Comparison of ENCODE assay signal across 8 cellular contexts in genomic region chr10:132360766-132361447, GRCh38. TPM values are rescaled to one million over a fixed set of nuclear protein-coding genes. Genes with fewer than 3 reads are reported as not detected.
DNase-seq lines count a peak whose midpoint lies in the region; ATAC-seq, FAIRE-seq and TF ChIP-seq lines count a peak whose summit lies in the region.

No MANE protein-coding gene starts in this region.

- intact Hi-C loops in endothelial cell of umbilical vein (cut with micrococcal nuclease) (no loop called here), pancreas (cut with DNase I) (no loop called here)

- H3K27me3 ChIP-seq in SU-DHL-6 (ENCODE audit: low read length) (no peaks in the 10 kb centered on the region), endothelial cell of umbilical vein (ENCODE audit: control insufficient read depth in 2 of 2, insufficient read depth in 2 of 2, low read length in 2 of 2) (no peaks in the 10 kb centered on the region), pancreas (no peaks in the 10 kb centered on the region)

- TF ChIP-seq POLR2A in endothelial cell of umbilical vein (IDR thresholded peaks at IDR 0.05; ENCODE audit: low read depth, low read length), result no peak

- H3K4me1 ChIP-seq in endothelial cell of umbilical vein (ENCODE audit: control insufficient read depth, extremely low read depth, insufficient read depth, low read length) (no peaks in the 10 kb centered on the region), pancreas (no peaks in the 10 kb centered on the region)

- CTCF ChIA-PET in endothelial cell of umbilical vein (lab: Charles Lee), result interaction anchor here (0.6 to 1.7 kb wide), 8 partner anchors 9 to 100 kb away, joined by 3 to 7 read pairs (median 4); partner anchors contain the start of gene STK32C

- H3K27ac ChIP-seq in SU-DHL-6 (ENCODE audit: low read depth, low read length), result no peak overlapping the region
- H3K27ac ChIP-seq in endothelial cell of umbilical vein (ENCODE audit: insufficient read depth, low read depth, low read length), result no peak overlapping the region
- H3K27ac ChIP-seq in pancreas, result no peak overlapping the region

- TF ChIP-seq CTCF in GM12874 (IDR thresholded peaks at IDR 0.05; ENCODE audit: insufficient read depth, low read depth, low read length), result peak; percentile 72
- peak; percentile 22 for TF ChIP-seq CTCF in SU-DHL-6 (IDR thresholded peaks at IDR 0.05; ENCODE audit: insufficient read depth, low read length, poor library complexity, severe bottlenecking)
- TF ChIP-seq CTCF in endothelial cell of umbilical vein (IDR thresholded peaks at IDR 0.05; ENCODE audit: extremely low read depth in 1 of 2, insufficient read depth in 1 of 2, low read depth in 1 of 2, low read length in 2 of 2), result peak; percentile 56 to 68
- TF ChIP-seq CTCF in pancreas (IDR thresholded peaks at IDR 0.05), result peak; percentile 25 to 58 (median 38)

- POLR2A ChIA-PET in endothelial cell of umbilical vein (lab: Charles Lee), result no interaction called here

- 67 to 68% methylated on average over 22 of the region's 22 CpGs for WGBS in pancreas, 2 donors

- no TSS peak for BruUV-seq in endothelial cell of umbilical vein (replicated peaks; lab: Mats Ljungman, UMichigan)

- no peak overlapping the region for H3K4me3 ChIP-seq in SU-DHL-6 (ENCODE audit: insufficient read depth, low read length, poor library complexity, severe bottlenecking)
- no peak overlapping the region for H3K4me3 ChIP-seq in endothelial cell of umbilical vein (replicated peaks in 1 of 3; ENCODE audit: insufficient read depth in 1 of 3, low read depth in 1 of 3, low read length in 3 of 3)
- no peak overlapping the region for H3K4me3 ChIP-seq in pancreas

- DNase-seq in endothelial cell of umbilical vein (ENCODE audit: low read depth, low spot score) (no peak), pancreas (peak in 3 of 6 donors; percentile 30 to 83 (median 76))
- DNase-seq in NK-92 treated with Interleukin-12 subunit alpha and Interleukin-12 subunit beta, amount 100 ng/mL, for 24 hours (lab: John Stamatoyannopoulos, UW), result no peak

- FAIRE-seq in endothelial cell of umbilical vein (lab: Jason Lieb, UNC) (peak; percentile 62), pancreas (lab: Jason Lieb, UNC) (no peak)

- no peaks in the 10 kb centered on the region for H3K9me2 ChIP-seq in SU-DHL-6 (replicated peaks; ENCODE audit: insufficient read depth, low read length)

- no peaks in the 10 kb centered on the region for H3K36me3 ChIP-seq in SU-DHL-6 (ENCODE audit: low read length)
- H3K36me3 ChIP-seq in endothelial cell of umbilical vein (ENCODE audit: control insufficient read depth in 2 of 2, extremely low read depth in 1 of 2, insufficient read depth in 2 of 2, low read length in 2 of 2), result peaks cover 0 to under 1% of the 10 kb centered on the region in 2 experiments
- peaks cover 0 to 6% (median 0%) of the 10 kb centered on the region in 3 donors for H3K36me3 ChIP-seq in pancreas

- no peaks in the 10 kb centered on the region for H3K9me1 ChIP-seq in endothelial cell of umbilical vein (replicated peaks; ENCODE audit: control insufficient read depth, extremely low read depth, insufficient read depth, low read length)

- H4K20me1 ChIP-seq in SU-DHL-6 (ENCODE audit: low read depth, low read length), result no peaks in the 10 kb centered on the region; the same call in 1 of the 2 replicates
- H4K20me1 ChIP-seq in endothelial cell of umbilical vein (replicated peaks; ENCODE audit: control insufficient read depth, extremely low read depth, insufficient read depth, low read length), result no peaks in the 10 kb centered on the region

- ATAC-seq in pancreas, result peak in 3 of 4 donors; percentile 48 to 79 (median 74)
- no peak for ATAC-seq in GM19035 (IDR thresholded peaks at IDR 0.05; ENCODE audit: unreplicated experiment)
- ATAC-seq in HG03108 (IDR thresholded peaks at IDR 0.05; ENCODE audit: unreplicated experiment), result no peak
- no peak for ATAC-seq in GM18511 (IDR thresholded peaks at IDR 0.05; ENCODE audit: unreplicated experiment)

- H3K79me2 ChIP-seq in SU-DHL-6 (ENCODE audit: insufficient read depth, low read length), result no peaks in the 10 kb centered on the region
- no peaks in the 10 kb centered on the region for H3K79me2 ChIP-seq in endothelial cell of umbilical vein (ENCODE audit: control insufficient read depth, insufficient read depth, low read length)

- H3F3A ChIP-seq in SU-DHL-6 (ENCODE audit: insufficient read depth), result no peaks in the 10 kb centered on the region

- H3K9me3 ChIP-seq in SU-DHL-6 (ENCODE audit: insufficient read depth, low read length), result no peaks in the 10 kb centered on the region
- no peaks in the 10 kb centered on the region for H3K9me3 ChIP-seq in endothelial cell of umbilical vein (replicated peaks; ENCODE audit: control insufficient read depth, insufficient read depth, low read length)
- no peaks in the 10 kb centered on the region for H3K9me3 ChIP-seq in pancreas

- H3K4me2 ChIP-seq in SU-DHL-6 (ENCODE audit: low read depth, low read length, poor library complexity, severe bottlenecking) (no peak overlapping the region), endothelial cell of umbilical vein (ENCODE audit: insufficient read depth, low read length) (no peak overlapping the region)

- dilution Hi-C loops in endothelial cell of umbilical vein (cut with MboI; ENCODE audit: extremely low pct_ligation_motif_present, low sequenced_read_pairs), result no loop called here

- H2AFZ ChIP-seq in SU-DHL-6 (ENCODE audit: low read depth, low read length, severe bottlenecking) (no peak overlapping the region), endothelial cell of umbilical vein (ENCODE audit: low read depth, low read length) (no peak overlapping the region)

- no peak overlapping the region for H3K9ac ChIP-seq in SU-DHL-6 (ENCODE audit: low read length)
- H3K9ac ChIP-seq in endothelial cell of umbilical vein (replicated peaks; ENCODE audit: extremely low read depth, insufficient read depth, low read length), result no peak overlapping the region

TF ChIP-seq in endothelial cell of umbilical vein, 7 proteins besides CTCF, POLR2A, EP300 and RAD21:
- TF ChIP-seq MAX (IDR thresholded peaks at IDR 0.05; ENCODE audit: insufficient read depth, insufficient read length), result no peak
- no peak for TF ChIP-seq MYC (IDR thresholded peaks at IDR 0.05; ENCODE audit: low read depth, low read length)
- TF ChIP-seq EZH2 (IDR thresholded peaks at IDR 0.05; ENCODE audit: borderline replicate concordance, low read depth, low read length, severe bottlenecking), result no peak
- TF ChIP-seq GATA2 (IDR thresholded peaks at IDR 0.05; ENCODE audit: insufficient read depth, insufficient read length, low read depth, low read length), result no peak
- TF ChIP-seq POLR2AphosphoS5 (IDR thresholded peaks at IDR 0.05; ENCODE audit: insufficient read depth, low read depth, low read length), result no peak
- TF ChIP-seq JUN (IDR thresholded peaks at IDR 0.05; ENCODE audit: borderline replicate concordance, insufficient read depth, insufficient read length, low read depth), result no peak
- TF ChIP-seq FOS (IDR thresholded peaks at IDR 0.05; ENCODE audit: borderline replicate concordance, insufficient read depth, low read length), result no peak

RNA-seq across cellular contexts. Expression of gene LRRC27, which starts 28.9 kb away (rescaled TPM):
- 7.8 and 13.6 TPM in 2 replicates for total RNA-seq in endothelial cell of umbilical vein
- 7.6 and 8.3 TPM in 2 replicates for polyA plus RNA-seq in endothelial cell of umbilical vein
- polyA plus RNA-seq in endothelial cell of umbilical vein (2011; cell fraction: cytosol; rRNA removed), result 5.3 and 5.8 TPM in 2 replicates
- 34.1 and 43.3 TPM in 2 replicates for polyA plus RNA-seq in endothelial cell of umbilical vein (2011; cell fraction: nucleus; rRNA removed)
- 8.0 and 8.5 TPM in 2 replicates for polyA plus RNA-seq in endothelial cell of umbilical vein (2012)
- 6.5 and 7.2 TPM in 2 replicates for polyA minus RNA-seq in endothelial cell of umbilical vein
- 3.3 TPM for polyA minus RNA-seq in endothelial cell of umbilical vein (2011; cell fraction: cytosol; rRNA and poly(A)+ RNA removed)
- 6.8 and 8.8 TPM in 2 replicates for polyA minus RNA-seq in endothelial cell of umbilical vein (2011; cell fraction: nucleus; rRNA and poly(A)+ RNA removed)
- total RNA-seq in pancreas, result 1 to 10 TPM; 2.5 to 6.5 (median 4.1) TPM
- polyA plus RNA-seq in pancreas, result 10 to 100 TPM in 1 of 2 donors, 1 to 10 TPM in 1; 5.8 to 11.1 TPM

RNA-seq across cellular contexts. Expression of gene PWWP2B, which starts 36.1 kb away (rescaled TPM):
- total RNA-seq in endothelial cell of umbilical vein (10.5 and 11.8 TPM in 2 replicates), pancreas (10 to 100 TPM; 17.8 to 44.1 (median 25.9) TPM)
- polyA plus RNA-seq in endothelial cell of umbilical vein (4.6 and 5.5 TPM in 2 replicates), pancreas (10 to 100 TPM; 23.5 to 25.2 TPM)
- polyA plus RNA-seq in endothelial cell of umbilical vein (2011; cell fraction: cytosol; rRNA removed), result 2.2 and 3.1 TPM in 2 replicates
- 2.7 and 3.2 TPM in 2 replicates for polyA plus RNA-seq in endothelial cell of umbilical vein (2011; cell fraction: nucleus; rRNA removed)
- polyA plus RNA-seq in endothelial cell of umbilical vein (2012), result 5.3 and 8.8 TPM in 2 replicates
- polyA minus RNA-seq in endothelial cell of umbilical vein, result 2.3 and 2.8 TPM in 2 replicates
- polyA minus RNA-seq in endothelial cell of umbilical vein (2011; cell fraction: cytosol; rRNA and poly(A)+ RNA removed), result 11.3 TPM
- polyA minus RNA-seq in endothelial cell of umbilical vein (2011; cell fraction: nucleus; rRNA and poly(A)+ RNA removed), result 2.1 and 3.1 TPM in 2 replicates

RNA-seq across cellular contexts. Expression of gene STK32C, which starts 53.2 kb away (rescaled TPM):
- total RNA-seq in endothelial cell of umbilical vein, result 9.5 and 14.1 TPM in 2 replicates
- 4.4 and 5.4 TPM in 2 replicates for polyA plus RNA-seq in endothelial cell of umbilical vein
- polyA plus RNA-seq in endothelial cell of umbilical vein (2011; cell fraction: cytosol; rRNA removed), result 7.6 and 7.8 TPM in 2 replicates
- 4.3 and 4.5 TPM in 2 replicates for polyA plus RNA-seq in endothelial cell of umbilical vein (2011; cell fraction: nucleus; rRNA removed)
- polyA plus RNA-seq in endothelial cell of umbilical vein (2012), result 9.2 and 17.9 TPM in 2 replicates
- 3.7 and 4.2 TPM in 2 replicates for polyA minus RNA-seq in endothelial cell of umbilical vein
- 21.6 TPM for polyA minus RNA-seq in endothelial cell of umbilical vein (2011; cell fraction: cytosol; rRNA and poly(A)+ RNA removed)
- 0.67 and 1.1 TPM in 2 replicates for polyA minus RNA-seq in endothelial cell of umbilical vein (2011; cell fraction: nucleus; rRNA and poly(A)+ RNA removed)
- total RNA-seq in pancreas, result 1 to 10 TPM; 3.3 to 6.3 (median 4.2) TPM
- 10 to 100 TPM in 1 of 2 donors, 1 to 10 TPM in 1; 9.9 to 13.2 TPM for polyA plus RNA-seq in pancreas

Comparison
In these comparisons a context has a peak if more than half of its experiments do, and no peak if none do; other contexts are left out.
1. CTCF ChIP-seq: peak in every context shown above with its lines; median percentile 72 in GM12874; 62 in endothelial cell of umbilical vein; 38 in pancreas; 22 in SU-DHL-6.
2. ATAC-seq: peak in pancreas (3 of 4); none in GM19035 (single experiment), HG03108 (single experiment) and GM18511 (single experiment).